In the genomic region with DNA sequence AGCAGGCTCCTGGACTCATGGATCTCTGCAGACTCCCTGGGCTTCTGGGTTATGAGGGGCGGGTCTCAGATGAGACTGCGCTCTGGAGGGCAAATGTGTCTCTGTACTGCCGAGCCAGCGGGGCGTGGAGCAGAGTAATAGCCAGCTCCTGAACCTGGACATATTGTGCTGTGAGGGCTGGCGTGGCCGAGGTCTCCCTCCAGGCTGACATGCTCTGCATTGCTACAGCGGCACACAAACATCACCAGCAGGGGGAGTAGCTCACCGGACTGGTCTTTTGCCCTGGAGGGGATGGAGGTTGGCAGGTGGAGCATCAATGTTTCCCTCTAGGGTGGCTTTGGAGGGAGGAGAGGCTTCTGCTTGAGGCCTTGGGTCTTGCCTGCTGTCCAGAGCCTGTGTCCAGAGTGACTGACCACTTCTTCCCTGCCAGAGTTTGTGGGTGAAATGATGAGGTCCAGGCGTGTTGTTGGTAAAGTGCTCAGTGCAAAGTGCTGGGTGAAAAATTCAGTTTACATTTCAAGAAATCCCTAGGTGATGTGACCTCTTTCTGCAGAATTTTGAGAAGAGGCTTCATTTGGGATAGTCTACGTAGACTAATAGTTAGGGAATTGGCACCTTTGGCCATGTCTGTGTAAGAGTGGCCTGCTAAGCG, we compare ENCODE assay signal across 8 cellular contexts. TPM values are rescaled to one million over a fixed set of nuclear protein-coding genes. Genes with fewer than 3 reads are reported as not detected.
DNase-seq lines count a peak whose midpoint lies in the region; ATAC-seq and TF ChIP-seq lines count a peak whose summit lies in the region.

No MANE protein-coding gene starts in this region.

- POLR2A ChIA-PET in IMR-90 (lab: Charles Lee; ENCODE audit: unreplicated experiment) = no interaction called here

- no peak overlapping the region for H2AK5ac ChIP-seq in IMR-90 (ENCODE audit: low read depth, low read length)

- H3K4me3 ChIP-seq in GM06990 (replicated peaks; ENCODE audit: low read depth, low read length) = no peak overlapping the region
- H3K4me3 ChIP-seq in IMR-90 (ENCODE audit: insufficient read depth, low read depth, low read length) = no peak overlapping the region

- H4K20me1 ChIP-seq in IMR-90 (ENCODE audit: insufficient read depth, low read length) = no peaks in the 10 kb centered on the region; the same call in 1 of the 2 replicates

- no peaks in the 10 kb centered on the region; the same call in 1 of the 2 replicates for H3K9me1 ChIP-seq in IMR-90 (ENCODE audit: insufficient read depth, low read length)

- H3K4me1 ChIP-seq in IMR-90 (ENCODE audit: control insufficient read depth, insufficient read depth, low read length) = peaks cover 3% of the 10 kb centered on the region; the same call in 1 of the 2 replicates

- dilution Hi-C loops in IMR-90 (cut with HindIII; ENCODE audit: low sequenced_read_pairs, unreplicated experiment) = no loop called here

- no peak overlapping the region for H2BK120ac ChIP-seq in IMR-90 (ENCODE audit: low read depth, low read length)

- CTCF ChIA-PET in IMR-90 (lab: Yijun Ruan, JAX) = interaction anchor here (0.5 to 1.6 kb wide), 4 partner anchors 11 to 507 kb away, joined by 3 to 4 read pairs (median 4); a partner anchor contains a TSS

- peak; percentile 97 for TF ChIP-seq CTCF in GM06990 (IDR thresholded peaks at IDR 0.05; ENCODE audit: insufficient read depth, low read length, poor library complexity, severe bottlenecking)
- peak; percentile 37; the same call in 1 of the 2 replicates for TF ChIP-seq CTCF in IMR-90 (conservative IDR thresholded peaks at IDR 0.05; ENCODE audit: low read depth, low read length)

- intact Hi-C loops in IMR-90 (cut with micrococcal nuclease) = no loop called here

- in situ Hi-C loops in IMR-90 (cut with MboI; ENCODE audit: low sequenced_read_pairs) = loop anchor here (10.0 kb wide), 1 partner anchor 1281 kb away; no protein-coding TSS in a partner anchor

- H3K27ac ChIP-seq in IMR-90 (ENCODE audit: insufficient read depth, low read length) = no peak overlapping the region

- peak; percentile 24 for ATAC-seq in IMR-90 (ENCODE audit: low read depth)
- no peak for ATAC-seq in HG02970 (IDR thresholded peaks at IDR 0.05; ENCODE audit: low FRiP score, unreplicated experiment)
- no peak for ATAC-seq in GM19455 (IDR thresholded peaks at IDR 0.05; ENCODE audit: unreplicated experiment)

- H2BK5ac ChIP-seq in IMR-90 (ENCODE audit: low read depth, low read length, poor library complexity, severe bottlenecking) = no peak overlapping the region

- H3K27me3 ChIP-seq in GM06990 (replicated peaks; ENCODE audit: control insufficient read depth, insufficient read depth, low read length) (peaks cover under 1% of the 10 kb centered on the region), IMR-90 (ENCODE audit: control insufficient read depth, insufficient read depth, low read length) (peaks cover 26% of the 10 kb centered on the region)

- no peak overlapping the region for H2AK9ac ChIP-seq in IMR-90 (replicated peaks; ENCODE audit: low read depth, low read length, poor library complexity)

- H4K91ac ChIP-seq in IMR-90 (ENCODE audit: insufficient read depth, low read depth, low read length) = no peak overlapping the region

- 29% methylated on average over 6 of the region's 12 CpGs; no CpG with 5 or more reads in 1 of the 2 experiments for WGBS in IMR-90 (ENCODE audit: extremely low coverage in 2 of 2, insufficient read length in 1 of 2), 2 experiments

- no peaks in the 10 kb centered on the region for H3K36me3 ChIP-seq in GM06990 (ENCODE audit: control insufficient read depth, insufficient read depth, low read length)
- no peaks in the 10 kb centered on the region for H3K36me3 ChIP-seq in IMR-90 (ENCODE audit: control insufficient read depth, insufficient read depth, low read length)

- H4K5ac ChIP-seq in IMR-90 (ENCODE audit: low read depth, low read length) = no peak overlapping the region

- no peak overlapping the region for H3K4ac ChIP-seq in IMR-90 (ENCODE audit: low read depth, low read length)

- no peak overlapping the region for H2BK15ac ChIP-seq in IMR-90 (ENCODE audit: low read depth, low read length)

- H3K79me1 ChIP-seq in IMR-90 (ENCODE audit: low read depth in 1 of 2, low read length in 2 of 2) = no peaks in the 10 kb centered on the region

- no peak overlapping the region for H3K14ac ChIP-seq in IMR-90 (replicated peaks; ENCODE audit: low read depth, low read length)

- H3K4me2 ChIP-seq in IMR-90 (ENCODE audit: low read depth, low read length) = no peak overlapping the region

- no peak overlapping the region for H3K56ac ChIP-seq in IMR-90 (ENCODE audit: extremely low read depth, insufficient read depth, low read length)

- TF ChIP-seq RAD21 in IMR-90 (IDR thresholded peaks at IDR 0.05; ENCODE audit: low read length) = no peak

- TF ChIP-seq POLR2A in IMR-90 (IDR thresholded peaks at IDR 0.05; ENCODE audit: low read depth, low read length) = no peak

- no peak overlapping the region for H2AFZ ChIP-seq in IMR-90 (replicated peaks; ENCODE audit: low read length, poor library complexity)

- H3K9ac ChIP-seq in IMR-90 (ENCODE audit: low read depth, low read length) = no peak overlapping the region

- no peak overlapping the region for H2BK20ac ChIP-seq in IMR-90 (ENCODE audit: low read depth, low read length)

- peak; percentile 29 for DNase-seq in GM06990 (ENCODE audit: extremely low read depth, insufficient read length)
- peak; percentile 7 for DNase-seq in IMR-90
- DNase-seq in SW480 (ENCODE audit: low spot score) = peak; percentile 64
- DNase-seq in activated naive CD8-positive, alpha-beta T cell treated with anti-CD3 and anti-CD28 coated beads, Interleukin-2, amount 50 U/mL, for 16 hours (ENCODE audit: low read depth, low spot score) = peak; percentile 39
- peak; percentile 93 for DNase-seq in islet precursor cell
- peak; percentile 38 to 66 (median 49) for DNase-seq in stimulated activated CD4-positive, alpha-beta T cell treated with anti-CD3 and anti-CD28 coated beads, TNF-alpha, amount 100 ng/mL, for 48 hours (ENCODE audit: low read depth in 3 of 3)

- H4K8ac ChIP-seq in IMR-90 (ENCODE audit: low read depth in 2 of 2, low read length in 2 of 2) = no peak overlapping the region

- H3K9me3 ChIP-seq in IMR-90 (ENCODE audit: control insufficient read depth, insufficient read depth, low read length) = no peaks in the 10 kb centered on the region

- no peak overlapping the region for H3K23ac ChIP-seq in IMR-90 (ENCODE audit: low read depth, low read length)

- BruUV-seq in IMR-90 (replicated peaks; lab: Mats Ljungman, UMichigan) = no TSS peak

- no peak overlapping the region for H3K18ac ChIP-seq in IMR-90 (ENCODE audit: low read depth, low read length)

TF ChIP-seq in IMR-90, 13 proteins besides CTCF, POLR2A, EP300 and RAD21:
- no peak for TF ChIP-seq CHD1 (IDR thresholded peaks at IDR 0.05; ENCODE audit: low read depth, low read length)
- no peak for TF ChIP-seq BHLHE40 (IDR thresholded peaks at IDR 0.05; ENCODE audit: low read depth, low read length)
- no peak for TF ChIP-seq MAZ (IDR thresholded peaks at IDR 0.05; ENCODE audit: borderline replicate concordance, low read depth, low read length)
- TF ChIP-seq RFX5 (IDR thresholded peaks at IDR 0.05; ENCODE audit: low read depth, low read length) = no peak
- no peak; the same call in 1 of the 2 replicates for TF ChIP-seq SMC3 (IDR thresholded peaks at IDR 0.05; ENCODE audit: low read depth, low read length)
- TF ChIP-seq MAFK (IDR thresholded peaks at IDR 0.05; ENCODE audit: low read depth, low read length) = no peak
- TF ChIP-seq CEBPB (IDR thresholded peaks at IDR 0.05; ENCODE audit: low read depth, low read length) = no peak
- no peak for TF ChIP-seq RCOR1 (IDR thresholded peaks at IDR 0.05; ENCODE audit: insufficient replicate concordance, low read length)
- TF ChIP-seq, protein P1, sequence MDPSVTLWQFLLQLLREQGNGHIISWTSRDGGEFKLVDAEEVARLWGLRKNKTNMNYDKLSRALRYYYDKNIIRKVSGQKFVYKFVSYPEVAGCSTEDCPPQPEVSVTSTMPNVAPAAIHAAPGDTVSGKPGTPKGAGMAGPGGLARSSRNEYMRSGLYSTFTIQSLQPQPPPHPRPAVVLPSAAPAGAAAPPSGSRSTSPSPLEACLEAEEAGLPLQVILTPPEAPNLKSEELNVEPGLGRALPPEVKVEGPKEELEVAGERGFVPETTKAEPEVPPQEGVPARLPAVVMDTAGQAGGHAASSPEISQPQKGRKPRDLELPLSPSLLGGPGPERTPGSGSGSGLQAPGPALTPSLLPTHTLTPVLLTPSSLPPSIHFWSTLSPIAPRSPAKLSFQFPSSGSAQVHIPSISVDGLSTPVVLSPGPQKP (IDR thresholded peaks at IDR 0.05; ENCODE audit: borderline replicate concordance, low read depth, low read length) = no peak
- TF ChIP-seq FOS (IDR thresholded peaks at IDR 0.05; ENCODE audit: low read depth, low read length) = no peak
- TF ChIP-seq, protein P2, sequence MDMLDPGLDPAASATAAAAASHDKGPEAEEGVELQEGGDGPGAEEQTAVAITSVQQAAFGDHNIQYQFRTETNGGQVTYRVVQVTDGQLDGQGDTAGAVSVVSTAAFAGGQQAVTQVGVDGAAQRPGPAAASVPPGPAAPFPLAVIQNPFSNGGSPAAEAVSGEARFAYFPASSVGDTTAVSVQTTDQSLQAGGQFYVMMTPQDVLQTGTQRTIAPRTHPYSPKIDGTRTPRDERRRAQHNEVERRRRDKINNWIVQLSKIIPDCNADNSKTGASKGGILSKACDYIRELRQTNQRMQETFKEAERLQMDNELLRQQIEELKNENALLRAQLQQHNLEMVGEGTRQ (IDR thresholded peaks at IDR 0.05; ENCODE audit: low read depth, low read length) = no peak
- no peak for TF ChIP-seq NFE2L2 (IDR thresholded peaks at IDR 0.05; ENCODE audit: low read depth, low read length)
- no peak for TF ChIP-seq MXI1 (IDR thresholded peaks at IDR 0.05; ENCODE audit: borderline replicate concordance, low read depth, low read length)
TF ChIP-seq in IMR-90: peak in this region for 0.

RNA-seq across cellular contexts. Expression of a gene that starts 10.9 kb away (rescaled TPM):
- total RNA-seq in IMR-90 (2012; rRNA removed) = not detected in 2 replicates
- 0.15 and 0.30 TPM in 2 replicates for polyA plus RNA-seq in IMR-90 (2012; rRNA removed)
- polyA plus RNA-seq in IMR-90 (2012; cell fraction: cytosol; rRNA removed) = 0.56 and 1.0 TPM in 2 replicates
- polyA plus RNA-seq in IMR-90 (2012; cell fraction: nucleus; rRNA removed; ENCODE audit: low replicate concordance) = 0.56 and 1.8 TPM in 2 replicates

Comparison
In these comparisons a context has a peak if more than half of its experiments do, and no peak if none do; other contexts are left out.
1. DNase-seq: peak in every context shown above with its lines; median percentile 93 in islet precursor cell; 64 in SW480; 49 in stimulated activated CD4-positive, alpha-beta T cell treated with anti-CD3 and anti-CD28 coated beads, TNF-alpha, amount 100 ng/mL, for 48 hours; 39 in activated naive CD8-positive, alpha-beta T cell treated with anti-CD3 and anti-CD28 coated beads, Interleukin-2, amount 50 U/mL, for 16 hours; 29 in GM06990; 7 in IMR-90.